In genomic region chr3:42975955-42976354, GRCh38 we compare ENCODE assay signal across 9 cellular contexts. TPM values are rescaled to one million over a fixed set of nuclear protein-coding genes. Genes with fewer than 3 reads are reported as not detected.
"Had no signal": no experiment of that assay in that cellular context is flagged by ENCODE, and none has a peak within 500 bp of the region (broad histone marks: within the 10 kb centered on the region; RNA-seq: fewer than 3 reads in every experiment).

No MANE protein-coding gene starts in this region.

- ATAC-seq: GM12878 had no signal

- DNase-seq: GDM1, GF-D8 had no signal

- H3K4me3 ChIP-seq: GM12878 had no signal

- FAIRE-seq: G401.6, GM12878, GM12891, GM12892, GM18507, GM19239 had no signal

RNA-seq across cellular contexts. Expression of gene GASK1A, which starts 3.2 kb away (rescaled TPM):
- total RNA-seq: G401 had no signal
- polyA plus RNA-seq: GM12878 had no signal
